Comparison of ENCODE assay signal across 32 cellular contexts in genomic region chr7:8236781-8237407, GRCh38. TPM values are rescaled to one million over a fixed set of nuclear protein-coding genes. Genes with fewer than 3 reads are reported as not detected.
DNase-seq lines count a peak whose midpoint lies in the region; ATAC-seq and TF ChIP-seq lines count a peak whose summit lies in the region.
"Had no signal": no experiment of that assay in that cellular context is flagged by ENCODE, and none has a peak within 500 bp of the region (broad histone marks: within the 10 kb centered on the region; RNA-seq: fewer than 3 reads in every experiment).

No MANE protein-coding gene starts in this region.

- DNase-seq in T47D (ENCODE audit: low read depth in 1 of 2, low spot score in 1 of 2) (peak; percentile 23 to 24), MCF 10A (ENCODE audit: unreplicated experiment) (no peak), left ventricle myocardium inferior (no peak), DMS53 treated with DMSO at 0.1 percent for 48 hours (lab: John Stamatoyannopoulos, UW; ENCODE audit: unreplicated experiment) (no peak), body of pancreas (no peak), KG1 (lab: John Stamatoyannopoulos, UW) (no peak)
- DNase-seq: activated B cell treated with CpG ODN at 0.5 μM for 24 hours; activated CD4-positive, alpha-beta T cell treated with anti-CD3 and anti-CD28 coated beads, Interleukin-2, amount 50 U/mL, for 1 hour; activated CD8-positive, alpha-beta memory T cell treated with anti-CD3 and anti-CD28 coated beads, Interleukin-2, amount 10 ng/mL, durations not matched to agents 7 days and 5 days; activated naive CD4-positive, alpha-beta T cell treated with Interleukin-2 at 50 U/mL for 16 hours; CD8-positive, alpha-beta T cell; esophagus squamous epithelium; foreskin melanocyte; GM23248; HFFc6; KBM-7; mammary epithelial cell; MG63; NCI-H1930; NCI-H345; NCI-H748 treated with DMSO at 0.1 percent for 48 hours; retina; stimulated activated naive CD4-positive, alpha-beta T cell treated with Interleukin-2 at 50 U/mL for 16 hours; T-helper 1 cell had no signal

- H3K4me1 ChIP-seq in left ventricle myocardium inferior (peaks cover 55% of the 10 kb centered on the region), body of pancreas (peaks cover 7% of the 10 kb centered on the region)
- H3K4me1 ChIP-seq: esophagus squamous epithelium, SJSA1 had no signal

- TF ChIP-seq CTCF in MCF 10A (IDR thresholded peaks at IDR 0.05; ENCODE audit: unreplicated experiment) (no peak), VCaP (conservative IDR thresholded peaks at IDR 0.05) (0 out of 2 replicates have a peak, but pooled peaks have one; percentile 18), left ventricle myocardium inferior (IDR thresholded peaks at IDR 0.05; ENCODE audit: borderline replicate concordance) (peak; percentile 28), body of pancreas (IDR thresholded peaks at IDR 0.05) (peak in 1 of 7 experiments; percentile 5)

- H3K4me1 Mint-ChIP-seq in MCF 10A (ENCODE audit: insufficient read depth, unreplicated experiment) = peaks cover 6% of the 10 kb centered on the region
- H3K4me1 Mint-ChIP-seq: activated B cell treated with CpG ODN at 0.5 μM for 24 hours, B cell, nephron had no signal

- no peak for TF ChIP-seq POLR2A in body of pancreas (IDR thresholded peaks at IDR 0.05)

- H3K9me3 Mint-ChIP-seq in MCF 10A (ENCODE audit: unreplicated experiment) = no peaks in the 10 kb centered on the region

- no peaks in the 10 kb centered on the region for H3K9me3 ChIP-seq in left ventricle myocardium inferior (replicated peaks)
- H3K9me3 ChIP-seq in body of pancreas = no peaks in the 10 kb centered on the region
- H3K9me3 ChIP-seq: esophagus squamous epithelium, MG63, SJSA1 had no signal

- H3K36me3 ChIP-seq in left ventricle myocardium inferior (peaks cover 5% of the 10 kb centered on the region), body of pancreas (replicated peaks in 1 of 2; ENCODE audit: insufficient read depth in 1 of 2, low read depth in 2 of 2) (peaks cover 0 to 2% of the 10 kb centered on the region in 2 donors)
- H3K36me3 ChIP-seq: esophagus squamous epithelium, MG63, SJSA1 had no signal

- CTCF ChIA-PET in MCF 10A (lab: Yijun Ruan, JAX) = interaction anchor here (0.5 kb wide), 1 partner anchor 645 kb away, joined by 4 read pairs; no protein-coding TSS in a partner anchor

- intact Hi-C loops in MCF 10A (cut with micrococcal nuclease) (no loop called here), left ventricle myocardium inferior (cut with micrococcal nuclease) (no loop called here), body of pancreas (cut with DNase I) (no loop called here)

- no peak for ATAC-seq in GM18909 (IDR thresholded peaks at IDR 0.05; ENCODE audit: poor library complexity, unreplicated experiment)
- ATAC-seq in body of pancreas = no peak
- ATAC-seq: activated CD8-positive, alpha-beta memory T cell treated with anti-CD3 and anti-CD28 coated beads, Interleukin-2, amount 10 ng/mL, durations not matched to agents 7 days and 5 days; CD8-positive, alpha-beta T cell had no signal

- H3K27ac ChIP-seq in VCaP (peak overlapping the region; percentile 10; the same call in 1 of the 2 replicates), left ventricle myocardium inferior (replicated peaks) (peak overlapping the region; percentile 59), body of pancreas (no peak overlapping the region)
- H3K27ac ChIP-seq: esophagus squamous epithelium, GM23248, HL-60, SJSA1 had no signal

- POLR2A ChIA-PET in MCF 10A (lab: Yijun Ruan, JAX) = interaction anchor here (0.8 kb wide), 1 partner anchor 596 kb away, joined by 3 read pairs; no protein-coding TSS in a partner anchor

- H3K36me3 Mint-ChIP-seq in MCF 10A (ENCODE audit: insufficient read depth, unreplicated experiment) = no peaks in the 10 kb centered on the region
- H3K36me3 Mint-ChIP-seq: activated CD8-positive, alpha-beta memory T cell treated with anti-CD3 and anti-CD28 coated beads, Interleukin-2, amount 10 ng/mL, durations not matched to agents 7 days and 5 days; CD8-positive, alpha-beta T cell had no signal

- H3K27me3 ChIP-seq in left ventricle myocardium inferior (ENCODE audit: low read depth) = no peaks in the 10 kb centered on the region
- H3K27me3 ChIP-seq in body of pancreas = no peaks in the 10 kb centered on the region
- H3K27me3 ChIP-seq: esophagus squamous epithelium, MG63, SJSA1 had no signal

- H3K4me3 ChIP-seq in left ventricle myocardium inferior (no peak overlapping the region), body of pancreas (no peak overlapping the region)
- H3K4me3 ChIP-seq: esophagus squamous epithelium, GM23248, MG63, SJSA1, smooth muscle cell had no signal

- 40 to 44% methylated on average over 3 of the region's 3 CpGs for WGBS in body of pancreas, 2 donors

- no peak overlapping the region for H3K27ac Mint-ChIP-seq in MCF 10A (ENCODE audit: low read depth, unreplicated experiment)
- H3K27ac Mint-ChIP-seq: activated B cell treated with CpG ODN at 0.5 μM for 24 hours; activated CD8-positive, alpha-beta memory T cell treated with anti-CD3 and anti-CD28 coated beads, Interleukin-2, amount 10 ng/mL, durations not matched to agents 7 days and 5 days; B cell; CD8-positive, alpha-beta T cell; HFFc6; nephron had no signal

- H3K4me3 Mint-ChIP-seq in MCF 10A (ENCODE audit: unreplicated experiment) = no peak overlapping the region
- H3K4me3 Mint-ChIP-seq: activated B cell treated with CpG ODN at 0.5 μM for 24 hours; activated CD8-positive, alpha-beta memory T cell treated with anti-CD3 and anti-CD28 coated beads, Interleukin-2, amount 10 ng/mL, durations not matched to agents 7 days and 5 days; B cell; CD8-positive, alpha-beta T cell; HFFc6; nephron had no signal

- H3K27me3 Mint-ChIP-seq in MCF 10A (ENCODE audit: insufficient read depth, unreplicated experiment) = no peaks in the 10 kb centered on the region

- BruUV-seq in MCF 10A (replicated peaks; lab: Mats Ljungman, UMichigan) = no TSS peak

- in situ Hi-C loops in T47D (cut with HindIII; ENCODE audit: low pct_unique_long_range_greater_than_20kb, low sequenced_read_pairs) = no loop called here

RNA-seq across cellular contexts. Expression of gene ICA1, which starts 25.1 kb away (rescaled TPM):
- total RNA-seq in MCF 10A (2022) (26.3 and 31.5 TPM in 2 replicates), left ventricle myocardium inferior (54.9 TPM), body of pancreas (100 to 1,000 TPM in 1 of 2 donors, 10 to 100 TPM in 1; 71.2 to 115 TPM)
- total RNA-seq: A673, activated B cell treated with CpG ODN at 0.5 μM for 24 hours, B cell, GM23248, HFFc6, SJSA1 had no signal

Comparison
In these comparisons a context has a peak if more than half of its experiments do, and no peak if none do; other contexts are left out.
1. DNase-seq: peak in T47D (2 of 2); none in MCF 10A (single experiment), left ventricle myocardium inferior (single experiment), DMS53 treated with DMSO at 0.1 percent for 48 hours (single experiment), body of pancreas (0 of 4) and KG1 (single experiment).
2. H3K27ac ChIP-seq: peak in VCaP (single experiment) and left ventricle myocardium inferior (single experiment); none in body of pancreas (0 of 4).